ENCODE assay signal across 9 cellular contexts in the genomic region with DNA sequence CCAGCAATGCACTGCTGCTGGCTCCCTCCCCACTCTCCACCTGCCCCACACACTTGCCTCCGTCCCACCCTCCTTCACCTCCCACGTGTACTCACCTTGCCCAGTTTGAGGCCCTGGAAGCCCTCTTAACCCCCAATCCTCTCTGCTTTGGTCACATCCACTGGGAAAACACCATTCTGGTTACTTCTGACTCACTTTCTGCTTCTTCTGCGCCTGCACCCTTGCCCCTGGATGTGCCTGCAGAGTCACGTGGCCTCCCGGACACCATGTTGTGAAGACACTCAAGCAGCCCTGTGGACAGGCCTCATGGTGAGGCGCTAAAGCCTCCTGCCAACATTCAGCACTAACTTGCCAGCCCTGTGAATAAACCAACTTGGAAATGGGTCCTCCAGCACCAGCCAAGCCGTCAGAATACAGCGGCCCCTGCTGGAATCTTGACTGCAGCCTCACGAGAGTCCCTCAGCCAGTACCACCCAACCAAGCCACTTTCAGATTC. TPM values are rescaled to one million over a fixed set of nuclear protein-coding genes. Genes with fewer than 3 reads are reported as not detected.
DNase-seq lines count a peak whose midpoint lies in the region; ATAC-seq, FAIRE-seq and TF ChIP-seq lines count a peak whose summit lies in the region.
"Had no signal": no experiment of that assay in that cellular context is flagged by ENCODE, and none has a peak within 500 bp of the region (broad histone marks: within the 10 kb centered on the region; RNA-seq: fewer than 3 reads in every experiment).

No MANE protein-coding gene starts in this region.

- no peak overlapping the region for H2AFZ ChIP-seq in astrocyte (ENCODE audit: low read depth, low read length)
- H2AFZ ChIP-seq in neuronal stem cell (ENCODE audit: low read length): no peak overlapping the region

- H3K27ac Mint-ChIP-seq in astrocyte (ENCODE audit: unreplicated experiment): peak overlapping the region; percentile 64

- no peaks in the 10 kb centered on the region for H3K79me2 ChIP-seq in astrocyte (ENCODE audit: insufficient read depth, low read length)

- no peaks in the 10 kb centered on the region for H3K9me3 Mint-ChIP-seq in astrocyte (ENCODE audit: unreplicated experiment)
- H3K9me3 Mint-ChIP-seq in activated T-cell treated with anti-CD3 and anti-CD28 coated beads, Interleukin-2, amount 50 U/mL, for 4 hours: no peaks in the 10 kb centered on the region

- peak overlapping the region; percentile 19 for H2BK5ac ChIP-seq in neuronal stem cell (ENCODE audit: low read length)

- H4K91ac ChIP-seq in neuronal stem cell (ENCODE audit: low read depth, low read length, poor library complexity): no peak overlapping the region

- no peak overlapping the region for H3K4me3 Mint-ChIP-seq in astrocyte (ENCODE audit: unreplicated experiment)
- H3K4me3 Mint-ChIP-seq in activated T-cell treated with anti-CD3 and anti-CD28 coated beads, Interleukin-2, amount 50 U/mL, for 4 hours: no peak overlapping the region

- no peak for FAIRE-seq in astrocyte (lab: Jason Lieb, UNC)

- H3K18ac ChIP-seq in neuronal stem cell (ENCODE audit: low read length): peak overlapping the region; percentile 78

- TF ChIP-seq CTCF in astrocyte (IDR thresholded peaks at IDR 0.05; ENCODE audit: insufficient read depth, low read depth, low read length): no peak

- no peak for ATAC-seq in activated T-cell treated with anti-CD3 and anti-CD28 coated beads, Interleukin-2, amount 50 U/mL, for 4 hours

- H2BK12ac ChIP-seq in neuronal stem cell (ENCODE audit: low read length): no peak overlapping the region

- H2BK15ac ChIP-seq in neuronal stem cell (ENCODE audit: low read length): no peak overlapping the region

- H3K27ac ChIP-seq in astrocyte (ENCODE audit: low read depth, low read length) (no peak overlapping the region), neuronal stem cell (replicated peaks; ENCODE audit: low read length) (no peak overlapping the region)

- H3K27me3 Mint-ChIP-seq in astrocyte (ENCODE audit: low read depth, unreplicated experiment): peaks cover 30% of the 10 kb centered on the region
- peaks cover 3% of the 10 kb centered on the region for H3K27me3 Mint-ChIP-seq in activated T-cell treated with anti-CD3 and anti-CD28 coated beads, Interleukin-2, amount 50 U/mL, for 4 hours (ENCODE audit: low read depth)

- H4K8ac ChIP-seq in neuronal stem cell (ENCODE audit: low read depth, low read length): peak overlapping the region; percentile 7

- no peaks in the 10 kb centered on the region for H4K20me1 ChIP-seq in astrocyte (ENCODE audit: insufficient read depth, low read length)

- H3K4me1 Mint-ChIP-seq in astrocyte (ENCODE audit: low read depth, unreplicated experiment): peaks cover 9% of the 10 kb centered on the region
- no peaks in the 10 kb centered on the region for H3K4me1 Mint-ChIP-seq in activated T-cell treated with anti-CD3 and anti-CD28 coated beads, Interleukin-2, amount 50 U/mL, for 4 hours (ENCODE audit: low read depth)

- H3K36me3 Mint-ChIP-seq in astrocyte (ENCODE audit: low read depth, unreplicated experiment): peaks cover 3% of the 10 kb centered on the region
- H3K36me3 Mint-ChIP-seq in activated T-cell treated with anti-CD3 and anti-CD28 coated beads, Interleukin-2, amount 50 U/mL, for 4 hours (ENCODE audit: insufficient read depth): no peaks in the 10 kb centered on the region

- no peak overlapping the region for H2BK120ac ChIP-seq in neuronal stem cell (ENCODE audit: low read depth, low read length)

- no peak overlapping the region for H3K14ac ChIP-seq in neuronal stem cell (ENCODE audit: low read length)

- H3K36me3 ChIP-seq in astrocyte (ENCODE audit: insufficient read depth, low read length) (no peaks in the 10 kb centered on the region), neuronal stem cell (replicated peaks in 1 of 2; ENCODE audit: control insufficient read depth in 2 of 2, insufficient read depth in 2 of 2, low read length in 2 of 2) (no peaks in the 10 kb centered on the region)

- no peak overlapping the region for H3K4ac ChIP-seq in neuronal stem cell (ENCODE audit: low read length)

- H3K4me3 ChIP-seq in astrocyte (ENCODE audit: insufficient read depth, low read depth, low read length) (no peak overlapping the region), neuronal stem cell (ENCODE audit: low read length in 2 of 2) (no peak overlapping the region)

- H3K9me3 ChIP-seq in astrocyte (ENCODE audit: insufficient read depth, low read depth, low read length) (no peaks in the 10 kb centered on the region), neuronal stem cell (replicated peaks in 1 of 2; ENCODE audit: control insufficient read depth in 2 of 2, insufficient read depth in 1 of 2, low read depth in 1 of 2, low read length in 2 of 2) (no peaks in the 10 kb centered on the region)

- no CpG with 5 or more reads among the region's 9 CpGs for WGBS in neuronal stem cell (ENCODE audit: extremely low coverage in 2 of 2, insufficient read length in 2 of 2, insufficient replicate concordance in 1 of 2), 2 donors

- H3K23ac ChIP-seq in neuronal stem cell (ENCODE audit: low read depth, low read length, poor library complexity): no peak overlapping the region

- H3K27me3 ChIP-seq in astrocyte (ENCODE audit: insufficient read depth, low read length): no peaks in the 10 kb centered on the region
- peaks cover 0 to 3% (median 0%) of the 10 kb centered on the region in 3 experiments for H3K27me3 ChIP-seq in neuronal stem cell (ENCODE audit: control insufficient read depth in 3 of 3, insufficient read depth in 3 of 3, low read depth in 1 of 3, low read length in 3 of 3)

- peak overlapping the region; percentile 20 for H2AK5ac ChIP-seq in neuronal stem cell (ENCODE audit: low read depth, low read length)

- DNase-seq in NCI-H82 (lab: John Stamatoyannopoulos, UW) (peak; percentile 17), NCI-H82 treated with DMSO at 0.1 percent for 48 hours (lab: John Stamatoyannopoulos, UW; ENCODE audit: unreplicated experiment) (no peak), astrocyte (ENCODE audit: low read depth) (no peak), neuronal stem cell (ENCODE audit: low spot score) (no peak), D341Med (ENCODE audit: low spot score) (no peak)
- DNase-seq in activated T-cell treated with anti-CD3 and anti-CD28 coated beads, Interleukin-2, amount 50 U/mL, for 4 hours: no peak
- DNase-seq: activated CD8-positive, alpha-beta memory T cell treated with anti-CD3 and anti-CD28 coated beads, Interleukin-2, amount 50 U/mL, for 4 hours; occipital lobe had no signal

- peaks cover 3% of the 10 kb centered on the region for H3K79me1 ChIP-seq in neuronal stem cell (ENCODE audit: low read depth, low read length)

- H3K4me1 ChIP-seq in astrocyte (ENCODE audit: insufficient read depth, low read length): no peaks in the 10 kb centered on the region
- no peaks in the 10 kb centered on the region for H3K4me1 ChIP-seq in neuronal stem cell (ENCODE audit: control insufficient read depth in 2 of 2, insufficient read depth in 1 of 2, low read depth in 1 of 2, low read length in 2 of 2)

- H3K4me2 ChIP-seq in astrocyte (ENCODE audit: low read length) (no peak overlapping the region), neuronal stem cell (ENCODE audit: insufficient read depth, low read length, poor library complexity, severe bottlenecking) (no peak overlapping the region)

- H3K9ac ChIP-seq in astrocyte (ENCODE audit: low read length): no peak overlapping the region
- no peak overlapping the region for H3K9ac ChIP-seq in neuronal stem cell (ENCODE audit: low read depth, low read length, poor library complexity)

RNA-seq across cellular contexts. Expression of a gene that starts 2.6 kb away (rescaled TPM):
- total RNA-seq in astrocyte: not detected in 2 replicates
- 3.3 TPM for polyA plus RNA-seq in neuronal stem cell (2013, experiment 1 of 2)
- polyA plus RNA-seq in neuronal stem cell (2013, experiment 2 of 2): 2.6 TPM
- 1 to 10 TPM; 5.4 to 8.2 (median 7.7) TPM for total RNA-seq in activated T-cell treated with anti-CD3 and anti-CD28 coated beads, Interleukin-2, amount 50 U/mL, for 4 hours
- total RNA-seq: NCI-H460 had no signal

RNA-seq across cellular contexts. Expression of a gene that starts 20.0 kb away (rescaled TPM):
- 13.8 and 14.6 TPM in 2 replicates for total RNA-seq in astrocyte
- polyA plus RNA-seq in neuronal stem cell (2013, experiment 1 of 2): 12.7 TPM
- polyA plus RNA-seq in neuronal stem cell (2013, experiment 2 of 2): 12.4 TPM
- 10 to 100 TPM; 12.5 to 19.1 (median 15.2) TPM for total RNA-seq in activated T-cell treated with anti-CD3 and anti-CD28 coated beads, Interleukin-2, amount 50 U/mL, for 4 hours

RNA-seq across cellular contexts. Expression of a gene that starts 22.9 kb away (rescaled TPM):
- 6.0 and 6.3 TPM in 2 replicates for total RNA-seq in astrocyte
- 31.7 TPM for polyA plus RNA-seq in neuronal stem cell (2013, experiment 1 of 2)
- 31.8 TPM for polyA plus RNA-seq in neuronal stem cell (2013, experiment 2 of 2)
- total RNA-seq in activated T-cell treated with anti-CD3 and anti-CD28 coated beads, Interleukin-2, amount 50 U/mL, for 4 hours: 10 to 100 TPM; 26.4 to 37.1 (median 35.1) TPM

RNA-seq across cellular contexts. Expression of a gene that starts 23.1 kb away (rescaled TPM):
- total RNA-seq in astrocyte: 37.9 and 46.3 TPM in 2 replicates
- polyA plus RNA-seq in neuronal stem cell (2013, experiment 1 of 2): 45.8 TPM
- 47.0 TPM for polyA plus RNA-seq in neuronal stem cell (2013, experiment 2 of 2)
- 10 to 100 TPM; 36.5 to 37.1 (median 36.6) TPM for total RNA-seq in activated T-cell treated with anti-CD3 and anti-CD28 coated beads, Interleukin-2, amount 50 U/mL, for 4 hours

RNA-seq across cellular contexts. Expression of a gene that starts 33.7 kb away (rescaled TPM):
- total RNA-seq in astrocyte: 15.4 and 18.5 TPM in 2 replicates
- 15.9 TPM for polyA plus RNA-seq in neuronal stem cell (2013, experiment 1 of 2)
- 17.1 TPM for polyA plus RNA-seq in neuronal stem cell (2013, experiment 2 of 2)
- 10 to 100 TPM; 11.5 to 13.5 (median 12.5) TPM for total RNA-seq in activated T-cell treated with anti-CD3 and anti-CD28 coated beads, Interleukin-2, amount 50 U/mL, for 4 hours
